ENCODE assay signal across 12 cellular contexts in the genomic region with DNA sequence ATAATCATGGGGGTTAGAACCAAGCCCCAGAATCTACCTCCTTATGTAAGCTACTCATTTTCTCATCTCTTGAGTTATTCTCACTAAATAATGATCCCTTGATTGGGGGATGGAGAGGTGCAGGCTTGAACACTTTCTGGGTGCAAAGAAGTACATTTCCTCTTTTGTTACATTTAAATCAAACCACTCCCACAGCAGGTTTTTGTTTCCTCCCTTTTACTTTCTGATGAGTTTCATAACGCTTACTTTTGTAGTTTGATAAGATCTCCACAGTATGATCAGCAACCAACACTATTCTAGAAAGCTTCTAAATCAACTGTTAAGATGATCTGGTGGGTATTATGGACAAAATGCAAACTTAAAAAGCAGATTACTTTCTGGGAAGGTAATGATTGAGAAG. TPM values are rescaled to one million over a fixed set of nuclear protein-coding genes. Genes with fewer than 3 reads are reported as not detected.
DNase-seq lines count a peak whose midpoint lies in the region; ATAC-seq and TF ChIP-seq lines count a peak whose summit lies in the region.
"Had no signal": no experiment of that assay in that cellular context is flagged by ENCODE, and none has a peak within 500 bp of the region (broad histone marks: within the 10 kb centered on the region; RNA-seq: fewer than 3 reads in every experiment).

No MANE protein-coding gene starts in this region.

- no peaks in the 10 kb centered on the region for H3K9me3 ChIP-seq in DOHH2 (ENCODE audit: control insufficient read depth, insufficient read depth, low read length)
- H3K9me3 ChIP-seq: sigmoid colon had no signal

- no peak for TF ChIP-seq CTCF in DOHH2 (IDR thresholded peaks at IDR 0.05; ENCODE audit: low read depth, low read length, poor library complexity, severe bottlenecking)
- TF ChIP-seq CTCF in natural killer cell (IDR thresholded peaks at IDR 0.05), result no peak

- POLR2A ChIA-PET in activated CD4-positive, alpha-beta memory T cell treated with anti-CD3 and anti-CD28 coated beads, Interleukin-2, amount 10 ng/mL, durations not matched to agents 7 days and 5 days (lab: Charles Lee), result interaction anchor here (0.9 to 10.8 kb wide), 20 partner anchors 8 to 244 kb away, joined by 3 to 100 read pairs (median 7); a partner anchor contains a TSS

- H3K36me3 ChIP-seq in DOHH2 (ENCODE audit: control insufficient read depth, low read length), result no peaks in the 10 kb centered on the region
- H3K36me3 ChIP-seq: sigmoid colon had no signal

- no peaks in the 10 kb centered on the region for H3K9me2 ChIP-seq in DOHH2 (replicated peaks; ENCODE audit: control insufficient read depth, low read length)

- H3K9me3 Mint-ChIP-seq in IgD-negative memory B cell (peaks cover 0 to 7% (median 0%) of the 10 kb centered on the region in 3 donors), natural killer cell (peaks cover 0 to 4% of the 10 kb centered on the region in 2 donors)
- H3K9me3 Mint-ChIP-seq in activated CD4-positive, alpha-beta memory T cell treated with anti-CD3 and anti-CD28 coated beads, Interleukin-2, amount 10 ng/mL, durations not matched to agents 7 days and 5 days, result no peaks in the 10 kb centered on the region
- H3K9me3 Mint-ChIP-seq: dendritic cell treated with granulocyte-macrophage colony-stimulating factor and Interleukin-4, amounts not matched to agents 40 ng/mL and 50 ng/mL, for 4 days had no signal

- no peaks in the 10 kb centered on the region for H3F3A ChIP-seq in DOHH2 (ENCODE audit: control insufficient read depth, insufficient read depth)

- peaks cover 24% of the 10 kb centered on the region for H3K4me1 ChIP-seq in DOHH2 (ENCODE audit: control insufficient read depth, low read length)
- H3K4me1 ChIP-seq: sigmoid colon had no signal

- H3K4me3 Mint-ChIP-seq in IgD-negative memory B cell (peak overlapping the region; percentile 62 to 92 (median 76)), natural killer cell (peak overlapping the region; percentile 82)
- peak overlapping the region; percentile 22 for H3K4me3 Mint-ChIP-seq in activated CD4-positive, alpha-beta memory T cell treated with anti-CD3 and anti-CD28 coated beads, Interleukin-2, amount 10 ng/mL, durations not matched to agents 7 days and 5 days
- H3K4me3 Mint-ChIP-seq: dendritic cell treated with granulocyte-macrophage colony-stimulating factor and Interleukin-4, amounts not matched to agents 40 ng/mL and 50 ng/mL, for 4 days had no signal

- ATAC-seq in natural killer cell (peak; percentile 71 to 82 (median 76)), HG02885 (IDR thresholded peaks at IDR 0.05; ENCODE audit: poor library complexity, unreplicated experiment) (no peak)
- ATAC-seq: HCT116 had no signal

- H3K36me3 Mint-ChIP-seq in IgD-negative memory B cell (peaks cover 2% of the 10 kb centered on the region), natural killer cell (no peaks in the 10 kb centered on the region)
- H3K36me3 Mint-ChIP-seq in activated CD4-positive, alpha-beta memory T cell treated with anti-CD3 and anti-CD28 coated beads, Interleukin-2, amount 10 ng/mL, durations not matched to agents 7 days and 5 days (ENCODE audit: low read depth), result peaks cover 24% of the 10 kb centered on the region

- CTCF ChIA-PET in activated CD4-positive, alpha-beta memory T cell treated with anti-CD3 and anti-CD28 coated beads, Interleukin-2, amount 10 ng/mL, durations not matched to agents 7 days and 5 days (lab: Charles Lee), result interaction anchor here (0.5 to 2.6 kb wide), 9 partner anchors 9 to 243 kb away, joined by 3 to 20 read pairs (median 5); a partner anchor contains a TSS

- no peaks in the 10 kb centered on the region for H4K20me1 ChIP-seq in DOHH2 (ENCODE audit: control insufficient read depth, insufficient read depth, low read depth, low read length)

- no peak for DNase-seq in activated CD4-positive, alpha-beta memory T cell treated with anti-CD3 and anti-CD28 coated beads, Interleukin-2, amount 10 ng/mL, durations not matched to agents 7 days and 5 days
- DNase-seq in natural killer cell, result no peak
- no peak for DNase-seq in NCI-H2196 (lab: John Stamatoyannopoulos, UW; ENCODE audit: unreplicated experiment)
- DNase-seq in middle frontal gyrus (ENCODE audit: extremely low spot score, low spot score), result no peak
- DNase-seq: anterior cingulate cortex, NCI-H1105 treated with DMSO at 0.1 percent for 48 hours, sigmoid colon had no signal

- H3K4me1 Mint-ChIP-seq in IgD-negative memory B cell (peaks cover 33 to 70% (median 48%) of the 10 kb centered on the region in 3 donors), natural killer cell (peaks cover 36 to 42% of the 10 kb centered on the region in 2 donors)
- peaks cover 40% of the 10 kb centered on the region for H3K4me1 Mint-ChIP-seq in activated CD4-positive, alpha-beta memory T cell treated with anti-CD3 and anti-CD28 coated beads, Interleukin-2, amount 10 ng/mL, durations not matched to agents 7 days and 5 days

- H3K4me2 ChIP-seq in DOHH2 (ENCODE audit: low read length), result peak overlapping the region; percentile 22

- no peaks in the 10 kb centered on the region for H3K27me3 ChIP-seq in DOHH2 (ENCODE audit: control insufficient read depth, low read length)
- H3K27me3 ChIP-seq: sigmoid colon had no signal

- H3K79me2 ChIP-seq in DOHH2 (ENCODE audit: control insufficient read depth, low read length), result no peaks in the 10 kb centered on the region

- no peak overlapping the region for H3K4me3 ChIP-seq in DOHH2 (ENCODE audit: low read length)
- H3K4me3 ChIP-seq: sigmoid colon had no signal

- H3K27ac Mint-ChIP-seq in IgD-negative memory B cell (peak overlapping the region; percentile 73 to 94 (median 92)), natural killer cell (peak overlapping the region; percentile 92 to 95)
- H3K27ac Mint-ChIP-seq in activated CD4-positive, alpha-beta memory T cell treated with anti-CD3 and anti-CD28 coated beads, Interleukin-2, amount 10 ng/mL, durations not matched to agents 7 days and 5 days, result peak overlapping the region; percentile 17

- intact Hi-C loops in natural killer cell (cut with micrococcal nuclease), result no loop called here

- H3K27me3 Mint-ChIP-seq in IgD-negative memory B cell (no peaks in the 10 kb centered on the region), natural killer cell (ENCODE audit: low read depth in 2 of 2) (no peaks in the 10 kb centered on the region)
- peaks cover 16% of the 10 kb centered on the region for H3K27me3 Mint-ChIP-seq in activated CD4-positive, alpha-beta memory T cell treated with anti-CD3 and anti-CD28 coated beads, Interleukin-2, amount 10 ng/mL, durations not matched to agents 7 days and 5 days
- H3K27me3 Mint-ChIP-seq: dendritic cell treated with granulocyte-macrophage colony-stimulating factor and Interleukin-4, amounts not matched to agents 40 ng/mL and 50 ng/mL, for 4 days had no signal

- no peak overlapping the region for H3K27ac ChIP-seq in DOHH2 (ENCODE audit: low read depth, low read length)
- H3K27ac ChIP-seq: sigmoid colon had no signal

RNA-seq across cellular contexts. Expression of a gene that starts 20.5 kb away (rescaled TPM):
- 14.0 TPM for polyA plus RNA-seq in IgD-negative memory B cell
- total RNA-seq in activated CD4-positive, alpha-beta memory T cell treated with anti-CD3 and anti-CD28 coated beads, Interleukin-2, amount 10 ng/mL, durations not matched to agents 7 days and 5 days, result 1 to 10 TPM; 7.5 to 9.5 TPM
- 10 to 100 TPM; 19.4 to 23.9 (median 21.8) TPM for total RNA-seq in natural killer cell

Comparison
In these comparisons a context has a peak if more than half of its experiments do, and no peak if none do; other contexts are left out.
1. H3K27ac Mint-ChIP-seq: peak in every context shown above with its lines; median percentile 94 in natural killer cell; 92 in IgD-negative memory B cell; 17 in activated CD4-positive, alpha-beta memory T cell treated with anti-CD3 and anti-CD28 coated beads, Interleukin-2, amount 10 ng/mL, durations not matched to agents 7 days and 5 days.
2. H3K4me3 Mint-ChIP-seq: peak in every context shown above with its lines; median percentile 82 in natural killer cell; 76 in IgD-negative memory B cell; 22 in activated CD4-positive, alpha-beta memory T cell treated with anti-CD3 and anti-CD28 coated beads, Interleukin-2, amount 10 ng/mL, durations not matched to agents 7 days and 5 days.